17 cellular contexts compared by ENCODE assay signal in genomic region chr16:75203106-75203505, GRCh38. TPM values are rescaled to one million over a fixed set of nuclear protein-coding genes. Genes with fewer than 3 reads are reported as not detected.
"Had no signal": no experiment of that assay in that cellular context is flagged by ENCODE, and none has a peak within 500 bp of the region (broad histone marks: within the 10 kb centered on the region; RNA-seq: fewer than 3 reads in every experiment).

No MANE protein-coding gene starts in this region.

- H3K36me3 Mint-ChIP-seq: stimulated activated naive B cell treated with anti-CD40 and anti-IgM and Interleukin-4, amounts not matched to agents 10 μg/mL and 1 μg/mL and 100 μg/mL, for 72 hours had no signal

- H3K4me1 ChIP-seq: gastrocnemius medialis, psoas muscle had no signal

- H3K27ac Mint-ChIP-seq: stimulated activated naive B cell treated with anti-CD40 and anti-IgM and Interleukin-4, amounts not matched to agents 10 μg/mL and 1 μg/mL and 100 μg/mL, for 72 hours had no signal

- H3K27ac ChIP-seq: heart left ventricle, psoas muscle had no signal

- H3K9ac ChIP-seq: SK-N-SH had no signal

- FAIRE-seq: urothelium cell line had no signal

- H3K9me3 Mint-ChIP-seq: activated CD4-positive, alpha-beta T cell treated with anti-CD3 and anti-CD28 coated beads, Interleukin-2, amount 10 ng/mL, durations not matched to agents 7 days and 5 days; activated T-cell treated with anti-CD3 and anti-CD28 coated beads, Interleukin-2, amount 50 U/mL, for 4 hours; stimulated activated naive B cell treated with anti-CD40 and anti-IgM and Interleukin-4, amounts not matched to agents 10 μg/mL and 1 μg/mL and 100 μg/mL, for 72 hours had no signal

- H3K36me3 ChIP-seq: gastrocnemius medialis, heart left ventricle had no signal

- ATAC-seq: activated T-cell treated with anti-CD3 and anti-CD28 coated beads, Interleukin-2, amount 50 U/mL, for 4 hours; esophagus mucosa; heart left ventricle; psoas muscle; right cardiac atrium; stimulated activated naive B cell treated with anti-CD40 and anti-IgM and Interleukin-4, amounts not matched to agents 10 μg/mL and 1 μg/mL and 100 μg/mL, for 72 hours had no signal

- H3K9me3 ChIP-seq: gastrocnemius medialis, heart left ventricle, psoas muscle, SK-N-SH had no signal

- H3K4me3 Mint-ChIP-seq: activated CD4-positive, alpha-beta T cell treated with anti-CD3 and anti-CD28 coated beads, Interleukin-2, amount 10 ng/mL, durations not matched to agents 7 days and 5 days; activated T-cell treated with anti-CD3 and anti-CD28 coated beads, Interleukin-2, amount 50 U/mL, for 4 hours; stimulated activated naive B cell treated with anti-CD40 and anti-IgM and Interleukin-4, amounts not matched to agents 10 μg/mL and 1 μg/mL and 100 μg/mL, for 72 hours had no signal

- H3K4me3 ChIP-seq: gastrocnemius medialis, heart left ventricle, psoas muscle had no signal

- DNase-seq: activated CD4-positive, alpha-beta T cell treated with anti-CD3 and anti-CD28 coated beads, Interleukin-2, amount 10 ng/mL, durations not matched to agents 7 days and 5 days; activated CD8-positive, alpha-beta memory T cell treated with anti-CD3 and anti-CD28 coated beads, Interleukin-2, amount 50 U/mL, for 4 hours; activated naive CD4-positive, alpha-beta T cell treated with anti-CD3 and anti-CD28 coated beads, Interleukin-2, amount 50 U/mL, for 16 hours; activated T-cell treated with anti-CD3 and anti-CD28 coated beads, Interleukin-2, amount 50 U/mL, for 4 hours; effector CD4-positive, alpha-beta T cell; mammary epithelial cell; SK-N-SH; stimulated activated CD4-positive, alpha-beta T cell treated with anti-CD3 and anti-CD28 coated beads, Interleukin-4, amount 100 ng/mL, for 4 hours; stimulated activated naive B cell treated with anti-CD40 and anti-IgM and Interleukin-4, amounts not matched to agents 10 μg/mL and 1 μg/mL and 100 μg/mL, for 72 hours had no signal

RNA-seq across cellular contexts. Expression of gene CTRB2, which starts 3.9 kb away (rescaled TPM):
- total RNA-seq: activated CD4-positive, alpha-beta T cell treated with anti-CD3 and anti-CD28 coated beads, Interleukin-2, amount 10 ng/mL, durations not matched to agents 7 days and 5 days; esophagus mucosa; mammary epithelial cell; omental fat pad had no signal
- polyA plus RNA-seq: mammary epithelial cell, neural cell, SK-N-SH had no signal

RNA-seq across cellular contexts. Expression of gene CTRB1, which starts 15.7 kb away (rescaled TPM):
- total RNA-seq: activated CD4-positive, alpha-beta T cell treated with anti-CD3 and anti-CD28 coated beads, Interleukin-2, amount 10 ng/mL, durations not matched to agents 7 days and 5 days; gastrocnemius medialis; mammary epithelial cell had no signal
- polyA plus RNA-seq: mammary epithelial cell, neural cell, SK-N-SH had no signal
